In the genomic region with DNA sequence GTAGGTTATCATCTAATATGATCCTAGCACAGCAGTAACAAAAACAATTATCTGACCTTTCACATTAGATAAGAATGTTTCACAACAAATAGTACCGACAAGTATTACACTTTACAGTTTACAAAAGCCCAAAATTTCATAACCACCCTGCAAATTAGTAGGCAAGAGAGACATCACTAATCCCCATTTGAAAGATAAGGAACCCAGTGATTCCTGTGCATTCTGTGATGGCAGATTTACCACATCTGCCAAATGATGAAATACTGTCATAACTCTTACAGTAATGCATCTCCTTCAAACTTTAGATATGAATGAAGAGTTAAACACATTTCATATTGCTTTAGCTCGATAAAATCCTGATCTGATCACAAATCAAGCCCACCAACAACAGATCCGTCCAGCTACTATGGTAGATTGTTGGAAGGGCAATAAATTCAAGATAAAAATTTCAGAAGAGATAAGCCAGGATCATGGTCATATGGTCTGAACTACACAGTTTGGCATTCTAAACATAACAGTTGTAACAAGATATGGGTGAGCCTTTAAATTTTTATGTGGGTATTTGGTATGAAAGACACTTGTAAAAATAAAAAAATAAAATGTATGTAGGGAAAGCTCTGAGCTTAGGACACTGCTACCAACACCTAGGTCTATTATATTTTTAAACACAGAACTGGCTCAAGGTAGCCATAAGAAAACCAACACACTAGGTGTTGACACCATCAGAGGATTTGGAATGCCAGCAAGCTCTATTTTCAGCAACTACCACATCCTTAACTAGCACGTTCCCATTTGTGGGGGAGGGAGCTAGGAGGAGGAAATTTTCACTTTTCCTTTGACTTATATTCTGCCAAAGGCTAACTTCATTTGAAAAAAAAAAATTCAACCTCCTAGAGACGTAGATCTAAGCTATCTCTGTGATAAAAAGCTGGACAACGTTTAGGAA, we compare ENCODE assay signal across 10 cellular contexts. TPM values are rescaled to one million over a fixed set of nuclear protein-coding genes. Genes with fewer than 3 reads are reported as not detected.
A peak's percentile ranks its signal among the peaks of the same experiment; 100 is the strongest.
DNase-seq lines count a peak whose midpoint lies in the region; ATAC-seq, FAIRE-seq and TF ChIP-seq lines count a peak whose summit lies in the region.
"Had no signal": no experiment of that assay in that cellular context is flagged by ENCODE, and none has a peak within 500 bp of the region (broad histone marks: within the 10 kb centered on the region; RNA-seq: fewer than 3 reads in every experiment).

No MANE protein-coding gene starts in this region.

- peak overlapping the region; percentile 30 for H3K27ac Mint-ChIP-seq in activated naive CD4-positive, alpha-beta T cell treated with anti-CD3 and anti-CD28 coated beads, Interleukin-2, amount 50 U/mL, for 24 hours
- peak overlapping the region in 1 of 2 donors; percentile 53 for H3K27ac Mint-ChIP-seq in activated naive CD4-positive, alpha-beta T cell treated with anti-CD3 and anti-CD28 coated beads, Interleukin-2, amount 50 U/mL, for 72 hours

- no peaks in the 10 kb centered on the region for H3K9me3 Mint-ChIP-seq in activated naive CD4-positive, alpha-beta T cell treated with anti-CD3 and anti-CD28 coated beads, Interleukin-2, amount 50 U/mL, for 24 hours
- no peaks in the 10 kb centered on the region for H3K9me3 Mint-ChIP-seq in activated naive CD4-positive, alpha-beta T cell treated with anti-CD3 and anti-CD28 coated beads, Interleukin-2, amount 50 U/mL, for 72 hours

- H3K36me3 Mint-ChIP-seq in activated naive CD4-positive, alpha-beta T cell treated with anti-CD3 and anti-CD28 coated beads, Interleukin-2, amount 50 U/mL, for 24 hours = no peaks in the 10 kb centered on the region
- H3K36me3 Mint-ChIP-seq in activated naive CD4-positive, alpha-beta T cell treated with anti-CD3 and anti-CD28 coated beads, Interleukin-2, amount 50 U/mL, for 72 hours = peaks cover 0 to 6% of the 10 kb centered on the region in 2 donors

- TF ChIP-seq POLR2A in uterus (IDR thresholded peaks at IDR 0.05) = no peak

- H3K4me1 Mint-ChIP-seq in activated naive CD4-positive, alpha-beta T cell treated with anti-CD3 and anti-CD28 coated beads, Interleukin-2, amount 50 U/mL, for 24 hours = peaks cover 82% of the 10 kb centered on the region

- no peak overlapping the region for H2AK5ac ChIP-seq in mesenchymal stem cell (ENCODE audit: low read length, severe bottlenecking)

- H2BK12ac ChIP-seq in mesenchymal stem cell (ENCODE audit: low read length in 2 of 2) = no peak overlapping the region

- no peak overlapping the region for H2AFZ ChIP-seq in mesenchymal stem cell (ENCODE audit: low read depth, low read length)

- H3K4ac ChIP-seq in mesenchymal stem cell (ENCODE audit: low read depth in 1 of 2, low read length in 2 of 2) = no peak overlapping the region

- H3K4me1 ChIP-seq in ascending aorta = peaks cover 13 to 71% of the 10 kb centered on the region in 2 donors
- peaks cover 27% of the 10 kb centered on the region for H3K4me1 ChIP-seq in mesenchymal stem cell (ENCODE audit: control insufficient read depth, insufficient read depth, low read depth, low read length)
- peaks cover 18 to 25% of the 10 kb centered on the region in 2 donors for H3K4me1 ChIP-seq in uterus

- no peak for FAIRE-seq in frontal cortex (lab: Jason Lieb, UNC)

- H3K27me3 ChIP-seq in ascending aorta (no peaks in the 10 kb centered on the region), mesenchymal stem cell (ENCODE audit: control insufficient read depth in 1 of 2, insufficient read depth in 1 of 2, low read length in 2 of 2) (no peaks in the 10 kb centered on the region), uterus (no peaks in the 10 kb centered on the region)

- no peak for DNase-seq in activated naive CD4-positive, alpha-beta T cell treated with anti-CD3 and anti-CD28 coated beads, Interleukin-2, amount 50 U/mL, for 72 hours (ENCODE audit: low spot score in 2 of 2)
- DNase-seq in ascending aorta (ENCODE audit: low spot score in 2 of 2) (no peak), mesenchymal stem cell (peak; percentile 70), uterus (peak in 1 of 2 donors; percentile 43), NCI-H1694 (lab: John Stamatoyannopoulos, UW) (no peak), frontal cortex (ENCODE audit: low spot score in 2 of 2) (no peak)
- DNase-seq in stimulated activated CD4-positive, alpha-beta T cell treated with anti-CD3 and anti-CD28 coated beads, Interleukin-2, amount 100 ng/mL, for 48 hours = no peak
- DNase-seq: activated naive CD4-positive, alpha-beta T cell had no signal

- H3K9me3 ChIP-seq in ascending aorta (no peaks in the 10 kb centered on the region), mesenchymal stem cell (ENCODE audit: control insufficient read depth, low read length) (no peaks in the 10 kb centered on the region), uterus (no peaks in the 10 kb centered on the region)

- H2BK120ac ChIP-seq in mesenchymal stem cell (ENCODE audit: low read depth, low read length) = no peak overlapping the region

- peak overlapping the region; percentile 23 for H3K4me2 ChIP-seq in mesenchymal stem cell (ENCODE audit: low read length, poor library complexity, severe bottlenecking)

- no peaks in the 10 kb centered on the region for H3K36me3 ChIP-seq in ascending aorta
- peaks cover 5 to 7% of the 10 kb centered on the region in 2 experiments for H3K36me3 ChIP-seq in mesenchymal stem cell (ENCODE audit: control insufficient read depth in 1 of 2, insufficient read depth in 2 of 2, low read depth in 1 of 2, low read length in 2 of 2)
- no peaks in the 10 kb centered on the region for H3K36me3 ChIP-seq in uterus

- no peak overlapping the region for H3K18ac ChIP-seq in mesenchymal stem cell (ENCODE audit: low read depth in 1 of 2, low read length in 2 of 2)

- intact Hi-C loops in ascending aorta (cut with DNase I) (no loop called here), uterus (cut with DNase I; ENCODE audit: low total_unique reads) (no loop called here)

- no peaks in the 10 kb centered on the region for H3K27me3 Mint-ChIP-seq in activated naive CD4-positive, alpha-beta T cell treated with anti-CD3 and anti-CD28 coated beads, Interleukin-2, amount 50 U/mL, for 24 hours

- peak overlapping the region; percentile 9 for H3K9ac ChIP-seq in mesenchymal stem cell (ENCODE audit: low read length)

- H4K8ac ChIP-seq in mesenchymal stem cell (ENCODE audit: low read length) = no peak overlapping the region

- no peak overlapping the region for H4K91ac ChIP-seq in mesenchymal stem cell (ENCODE audit: low read length)

- H3K27ac ChIP-seq in ascending aorta (peak overlapping the region; percentile 31 to 73), mesenchymal stem cell (ENCODE audit: low read length, poor library complexity, severe bottlenecking) (no peak overlapping the region), uterus (peak overlapping the region; percentile 61 to 99)
- H3K27ac ChIP-seq: C4-2B had no signal

- H3K4me3 ChIP-seq in ascending aorta = peak overlapping the region in 1 of 2 donors; percentile 10
- H3K4me3 ChIP-seq in mesenchymal stem cell (ENCODE audit: insufficient read depth in 1 of 2, low read depth in 1 of 2, low read length in 2 of 2) = peak overlapping the region in 1 of 2 experiments; percentile 3
- H3K4me3 ChIP-seq in uterus = no peak overlapping the region

- no peak for TF ChIP-seq CTCF in ascending aorta (IDR thresholded peaks at IDR 0.05)
- no peak for TF ChIP-seq CTCF in uterus (IDR thresholded peaks at IDR 0.05)

- no peak overlapping the region for H2BK15ac ChIP-seq in mesenchymal stem cell (ENCODE audit: low read depth, poor library complexity, severe bottlenecking)

- H2BK5ac ChIP-seq in mesenchymal stem cell (ENCODE audit: low read depth, low read length, poor library complexity, severe bottlenecking) = no peak overlapping the region

- no peaks in the 10 kb centered on the region for H3K79me1 ChIP-seq in mesenchymal stem cell (replicated peaks; ENCODE audit: low read length, poor library complexity, severe bottlenecking)

- H3K23ac ChIP-seq in mesenchymal stem cell (ENCODE audit: low read length in 2 of 2) = no peak overlapping the region

- no peak overlapping the region for H3K14ac ChIP-seq in mesenchymal stem cell (ENCODE audit: low read length in 2 of 2)

- 67% methylated on average over 3 of the region's 6 CpGs for WGBS in mesenchymal stem cell

- no peak for ATAC-seq in activated naive CD4-positive, alpha-beta T cell treated with anti-CD3 and anti-CD28 coated beads, Interleukin-2, amount 50 U/mL, for 72 hours

- H3K4me3 Mint-ChIP-seq in activated naive CD4-positive, alpha-beta T cell treated with anti-CD3 and anti-CD28 coated beads, Interleukin-2, amount 50 U/mL, for 24 hours = peak overlapping the region; percentile 53

RNA-seq across cellular contexts. Expression of gene YWHAE, which starts 9.3 kb away (rescaled TPM):
- 100 to 1,000 TPM; 301 to 497 TPM for total RNA-seq in activated naive CD4-positive, alpha-beta T cell treated with anti-CD3 and anti-CD28 coated beads, Interleukin-2, amount 50 U/mL, for 72 hours
- 261 TPM for total RNA-seq in ascending aorta
- 476 TPM for polyA plus RNA-seq in mesenchymal stem cell (2013, experiment 1 of 2)
- 478 TPM for polyA plus RNA-seq in mesenchymal stem cell (2013, experiment 2 of 2)
- 100 to 1,000 TPM; 390 to 894 (median 580) TPM for total RNA-seq in uterus
- total RNA-seq in frontal cortex = 597 TPM
